In genomic region chr19:50357178-50358100, GRCh38 we compare ENCODE assay signal across 8 cellular contexts. TPM values are rescaled to one million over a fixed set of nuclear protein-coding genes. Genes with fewer than 3 reads are reported as not detected.
A peak's percentile ranks its signal among the peaks of the same experiment; 100 is the strongest.
DNase-seq lines count a peak whose midpoint lies in the region; ATAC-seq and TF ChIP-seq lines count a peak whose summit lies in the region.

No MANE protein-coding gene starts in this region.

- no peaks in the 10 kb centered on the region for H4K20me1 ChIP-seq in OCI-LY1 (ENCODE audit: insufficient read depth, low read length)

- TF ChIP-seq POLR2A in esophagus squamous epithelium (IDR thresholded peaks at IDR 0.05), result peak in 1 of 4 donors; percentile 46

- TF ChIP-seq CTCF in OCI-LY1 (IDR thresholded peaks at IDR 0.05; ENCODE audit: low read length) (peak; percentile 92), esophagus squamous epithelium (IDR thresholded peaks at IDR 0.05) (peak; percentile 85 to 95 (median 91)), neural crest cell (conservative IDR thresholded peaks at IDR 0.05) (peak; percentile 83)

- H3K4me3 ChIP-seq in OCI-LY1 (ENCODE audit: low read depth, low read length, poor library complexity, severe bottlenecking) (peak overlapping the region; percentile 64), esophagus squamous epithelium (peak overlapping the region; percentile 26 to 62 (median 40))

- peak overlapping the region; percentile 88 for H3K4me2 ChIP-seq in OCI-LY1 (ENCODE audit: low read length)

- H3K27me3 Mint-ChIP-seq in activated T-cell treated with anti-CD3 and anti-CD28 coated beads, Interleukin-2, amount 50 U/mL, for 24 hours, result no peaks in the 10 kb centered on the region
- peaks cover 10% of the 10 kb centered on the region for H3K27me3 Mint-ChIP-seq in neural crest cell (ENCODE audit: low read depth)
- H3K27me3 Mint-ChIP-seq in stimulated activated naive CD8-positive, alpha-beta T cell treated with anti-CD3 and anti-CD28 coated beads, Interleukin-15, amount 100 ng/mL, for 72 hours, result no peaks in the 10 kb centered on the region

- no peaks in the 10 kb centered on the region for H3K79me2 ChIP-seq in OCI-LY1 (ENCODE audit: insufficient read depth, low read length)

- H2AFZ ChIP-seq in OCI-LY1 (ENCODE audit: low read length), result peak overlapping the region; percentile 25; the same call in 1 of the 2 replicates

- peak overlapping the region; percentile 82 for H3K4me3 Mint-ChIP-seq in activated T-cell treated with anti-CD3 and anti-CD28 coated beads, Interleukin-2, amount 50 U/mL, for 24 hours
- H3K4me3 Mint-ChIP-seq in neural crest cell, result no peak overlapping the region
- H3K4me3 Mint-ChIP-seq in stimulated activated naive CD8-positive, alpha-beta T cell treated with anti-CD3 and anti-CD28 coated beads, Interleukin-15, amount 100 ng/mL, for 72 hours, result peak overlapping the region; percentile 94 to 96

- no peaks in the 10 kb centered on the region for H3K9me2 ChIP-seq in OCI-LY1 (ENCODE audit: low read depth, low read length)

- H3K9ac ChIP-seq in OCI-LY1 (ENCODE audit: low read length), result peak overlapping the region; percentile 75

- peak; percentile 81 for ATAC-seq in stimulated activated naive CD8-positive, alpha-beta T cell treated with anti-CD3 and anti-CD28 coated beads, Interleukin-15, amount 100 ng/mL, for 72 hours

- H3K9me3 ChIP-seq in OCI-LY1 (ENCODE audit: low read length), result no peaks in the 10 kb centered on the region
- no peaks in the 10 kb centered on the region for H3K9me3 ChIP-seq in esophagus squamous epithelium

- peaks cover 54% of the 10 kb centered on the region for H3K4me1 Mint-ChIP-seq in activated T-cell treated with anti-CD3 and anti-CD28 coated beads, Interleukin-2, amount 50 U/mL, for 24 hours (ENCODE audit: low read depth)
- H3K4me1 Mint-ChIP-seq in neural crest cell, result peaks cover 4% of the 10 kb centered on the region
- H3K4me1 Mint-ChIP-seq in stimulated activated naive CD8-positive, alpha-beta T cell treated with anti-CD3 and anti-CD28 coated beads, Interleukin-15, amount 100 ng/mL, for 72 hours, result peaks cover 55% of the 10 kb centered on the region

- H3K27ac Mint-ChIP-seq in activated T-cell treated with anti-CD3 and anti-CD28 coated beads, Interleukin-2, amount 50 U/mL, for 24 hours, result peak overlapping the region; percentile 95
- no peak overlapping the region for H3K27ac Mint-ChIP-seq in neural crest cell (ENCODE audit: unreplicated experiment)
- peak overlapping the region; percentile 97 to 99 for H3K27ac Mint-ChIP-seq in stimulated activated naive CD8-positive, alpha-beta T cell treated with anti-CD3 and anti-CD28 coated beads, Interleukin-15, amount 100 ng/mL, for 72 hours

- WGBS in esophagus squamous epithelium, 2 donors, result 12 to 22% methylated on average over 6 to 28 of the region's 54 CpGs

- H3K4me1 ChIP-seq in OCI-LY1 (ENCODE audit: insufficient read depth, low read length, severe bottlenecking), result peaks cover 21% of the 10 kb centered on the region
- peaks cover 0 to 25% (median 0%) of the 10 kb centered on the region in 3 donors for H3K4me1 ChIP-seq in esophagus squamous epithelium

- peak; percentile 71 for DNase-seq in NK-92 treated with Interleukin-12 subunit alpha and Interleukin-12 subunit beta, amount 100 ng/mL, for 24 hours (lab: John Stamatoyannopoulos, UW)
- DNase-seq in NK-92 (lab: John Stamatoyannopoulos, UW; ENCODE audit: unreplicated experiment) (no peak), HK-2 (ENCODE audit: unreplicated experiment) (peak; percentile 72), esophagus squamous epithelium (lab: John Stamatoyannopoulos, UW) (peak; percentile 28), neural crest cell (ENCODE audit: low read depth, low spot score) (peak; percentile 67)
- DNase-seq in activated T-cell treated with anti-CD3 and anti-CD28 coated beads, Interleukin-2, amount 50 U/mL, for 24 hours, result peak; percentile 92
- peak; percentile 84 to 88 for DNase-seq in stimulated activated naive CD8-positive, alpha-beta T cell treated with anti-CD3 and anti-CD28 coated beads, Interleukin-15, amount 100 ng/mL, for 72 hours

- peak overlapping the region; percentile 77 for H3K27ac ChIP-seq in OCI-LY1 (ENCODE audit: low read depth, low read length, poor library complexity, severe bottlenecking)
- peak overlapping the region; percentile 60 to 87 (median 82) for H3K27ac ChIP-seq in esophagus squamous epithelium

- intact Hi-C loops in esophagus squamous epithelium (cut with DNase I), result no loop called here

- H3K27me3 ChIP-seq in OCI-LY1 (ENCODE audit: insufficient read depth, low read length) (no peaks in the 10 kb centered on the region), esophagus squamous epithelium (peaks cover 0 to 15% (median 0%) of the 10 kb centered on the region in 4 donors)

- no peaks in the 10 kb centered on the region for H3F3A ChIP-seq in OCI-LY1 (ENCODE audit: insufficient read depth, low read length)

- no peaks in the 10 kb centered on the region for H3K36me3 ChIP-seq in OCI-LY1 (ENCODE audit: insufficient read depth, low read length)
- no peaks in the 10 kb centered on the region for H3K36me3 ChIP-seq in esophagus squamous epithelium

- peaks cover 15% of the 10 kb centered on the region for H3K9me3 Mint-ChIP-seq in activated T-cell treated with anti-CD3 and anti-CD28 coated beads, Interleukin-2, amount 50 U/mL, for 24 hours
- H3K9me3 Mint-ChIP-seq in neural crest cell, result peaks cover 9% of the 10 kb centered on the region
- peaks cover 0 to 20% of the 10 kb centered on the region in 2 donors for H3K9me3 Mint-ChIP-seq in stimulated activated naive CD8-positive, alpha-beta T cell treated with anti-CD3 and anti-CD28 coated beads, Interleukin-15, amount 100 ng/mL, for 72 hours

- H3K36me3 Mint-ChIP-seq in activated T-cell treated with anti-CD3 and anti-CD28 coated beads, Interleukin-2, amount 50 U/mL, for 24 hours (ENCODE audit: low read depth), result peaks cover 42% of the 10 kb centered on the region
- H3K36me3 Mint-ChIP-seq in neural crest cell (ENCODE audit: low read depth), result peaks cover 8% of the 10 kb centered on the region

RNA-seq across cellular contexts. Expression of gene NAPSA, which starts 8.0 kb away (rescaled TPM):
- total RNA-seq in esophagus squamous epithelium, result under 1 TPM in 1 of 4 donors, not detected in 3; 0.38 TPM
- total RNA-seq in neural crest cell, result 0.96 and 1.0 TPM in 2 replicates

RNA-seq across cellular contexts. Expression of gene NR1H2, which starts 18.8 kb away (rescaled TPM):
- total RNA-seq in esophagus squamous epithelium (10 to 100 TPM; 48.6 to 84.1 (median 68.1) TPM), neural crest cell (21.8 and 22.8 TPM in 2 replicates)

RNA-seq across cellular contexts. Expression of gene POLD1, which starts 26.7 kb away (rescaled TPM):
- total RNA-seq in esophagus squamous epithelium (10 to 100 TPM; 14.0 to 18.8 (median 17.6) TPM), neural crest cell (151 and 160 TPM in 2 replicates)

RNA-seq across cellular contexts. Expression of gene KCNC3, which starts 28.3 kb away (rescaled TPM):
- under 1 TPM in 3 of 4 donors, not detected in 1; 0.48 to 0.87 (median 0.57) TPM for total RNA-seq in esophagus squamous epithelium
- total RNA-seq in neural crest cell, result 4.0 and 4.2 TPM in 2 replicates
